In genomic region chr6:167239470-167239869, GRCh38 we compare ENCODE assay signal across 5 cellular contexts. TPM values are rescaled to one million over a fixed set of nuclear protein-coding genes. Genes with fewer than 3 reads are reported as not detected.
"Had no signal": no experiment of that assay in that cellular context is flagged by ENCODE, and none has a peak within 500 bp of the region (broad histone marks: within the 10 kb centered on the region; RNA-seq: fewer than 3 reads in every experiment).

No MANE protein-coding gene starts in this region.

RNA-seq across cellular contexts. Expression of gene UNC93A, which starts 51.6 kb away (rescaled TPM):
- total RNA-seq: M059J, PC-3, Right ventricle myocardium superior, SJSA1 had no signal
- polyA plus RNA-seq: SK-N-SH had no signal
